In genomic region chr11:67285541-67286498, GRCh38 we compare ENCODE assay signal across 10 cellular contexts. TPM values are rescaled to one million over a fixed set of nuclear protein-coding genes. Genes with fewer than 3 reads are reported as not detected.
DNase-seq lines count a peak whose midpoint lies in the region; ATAC-seq and TF ChIP-seq lines count a peak whose summit lies in the region.
"Had no signal": no experiment of that assay in that cellular context is flagged by ENCODE, and none has a peak within 500 bp of the region (broad histone marks: within the 10 kb centered on the region; RNA-seq: fewer than 3 reads in every experiment).

No MANE protein-coding gene starts in this region.

- H3K9ac ChIP-seq in liver (ENCODE audit: low read depth in 1 of 2, low read length in 2 of 2): no peak overlapping the region

- TF ChIP-seq EP300 in transverse colon (IDR thresholded peaks at IDR 0.05; ENCODE audit: low read depth): no peak

- intact Hi-C loops in transverse colon (cut with DNase I; ENCODE audit: low total_unique reads): no loop called here

- H3K4me3 ChIP-seq in liver (ENCODE audit: low read depth in 1 of 3, low read length in 3 of 3) (peak overlapping the region in 1 of 3 donors; percentile 2), transverse colon (no peak overlapping the region)

- H3K4me3 Mint-ChIP-seq in activated T-cell treated with anti-CD3 and anti-CD28 coated beads, Interleukin-2, amount 50 U/mL, for 24 hours: no peak overlapping the region
- H3K4me3 Mint-ChIP-seq in activated naive CD8-positive, alpha-beta T cell treated with anti-CD3 and anti-CD28 coated beads, Interleukin-2, amount 50 U/mL, for 24 hours: peak overlapping the region; percentile 14
- H3K4me3 Mint-ChIP-seq: HFFc6 had no signal

- TF ChIP-seq CTCF in liver (IDR thresholded peaks at IDR 0.05; ENCODE audit: low read depth, low read length, missing input control) (no peak), transverse colon (IDR thresholded peaks at IDR 0.05) (no peak)

- no peaks in the 10 kb centered on the region for H3K27me3 Mint-ChIP-seq in activated T-cell treated with anti-CD3 and anti-CD28 coated beads, Interleukin-2, amount 50 U/mL, for 24 hours
- H3K27me3 Mint-ChIP-seq in activated naive CD8-positive, alpha-beta T cell treated with anti-CD3 and anti-CD28 coated beads, Interleukin-2, amount 50 U/mL, for 24 hours: no peaks in the 10 kb centered on the region

- ATAC-seq in activated naive CD8-positive, alpha-beta T cell treated with anti-CD3 and anti-CD28 coated beads, Interleukin-2, amount 50 U/mL, for 24 hours: no peak
- ATAC-seq in GM19035 (IDR thresholded peaks at IDR 0.05; ENCODE audit: unreplicated experiment): no peak

- H3K27ac ChIP-seq in liver (ENCODE audit: low read depth in 1 of 2, low read length in 2 of 2) (peak overlapping the region; percentile 88 to 94), transverse colon (peak overlapping the region; percentile 91 to 100 (median 98))

- 86% methylated on average over 39 of the region's 39 CpGs for WGBS in liver
- WGBS in transverse colon (ENCODE audit: low coverage in 1 of 2), 2 donors: 79 to 81% methylated on average over 15 to 39 of the region's 39 CpGs

- no peaks in the 10 kb centered on the region for H3K9me3 Mint-ChIP-seq in activated T-cell treated with anti-CD3 and anti-CD28 coated beads, Interleukin-2, amount 50 U/mL, for 24 hours
- no peaks in the 10 kb centered on the region for H3K9me3 Mint-ChIP-seq in activated naive CD8-positive, alpha-beta T cell treated with anti-CD3 and anti-CD28 coated beads, Interleukin-2, amount 50 U/mL, for 24 hours
- H3K9me3 Mint-ChIP-seq: HFFc6 had no signal

- TF ChIP-seq RAD21 in liver (IDR thresholded peaks at IDR 0.05): no peak

- H3K9me3 ChIP-seq in liver (ENCODE audit: control insufficient read depth in 4 of 4, low read length in 3 of 4) (no peaks in the 10 kb centered on the region), transverse colon (no peaks in the 10 kb centered on the region)

- DNase-seq in activated T-cell treated with anti-CD3 and anti-CD28 coated beads, Interleukin-2, amount 50 U/mL, for 24 hours: no peak
- DNase-seq in activated T-cell treated with anti-CD3 and anti-CD28 coated beads for 4 hours (no peak), transverse colon (no peak), NCI-H82 treated with DMSO at 0.1 percent for 48 hours (lab: John Stamatoyannopoulos, UW; ENCODE audit: unreplicated experiment) (no peak), LoVo (ENCODE audit: low spot score) (no peak)
- no peak for DNase-seq in activated naive CD8-positive, alpha-beta T cell treated with anti-CD3 and anti-CD28 coated beads, Interleukin-2, amount 50 U/mL, for 24 hours
- DNase-seq: HFFc6, kidney glomerular epithelial cell had no signal

- peaks cover 17 to 43% (median 25%) of the 10 kb centered on the region in 4 donors for H3K36me3 ChIP-seq in liver (ENCODE audit: control insufficient read depth in 4 of 4, insufficient read depth in 3 of 4, low read depth in 1 of 4, low read length in 3 of 4)
- peaks cover 2 to 54% (median 27%) of the 10 kb centered on the region in 4 donors for H3K36me3 ChIP-seq in transverse colon

- peaks cover 0 to 24% (median 14%) of the 10 kb centered on the region in 4 donors for H3K4me1 ChIP-seq in liver (ENCODE audit: control insufficient read depth in 4 of 4, insufficient read depth in 4 of 4, low read length in 3 of 4)
- peaks cover 22 to 35% (median 29%) of the 10 kb centered on the region in 4 donors for H3K4me1 ChIP-seq in transverse colon

- peak overlapping the region; percentile 97 for H3K27ac Mint-ChIP-seq in activated T-cell treated with anti-CD3 and anti-CD28 coated beads, Interleukin-2, amount 50 U/mL, for 24 hours
- peak overlapping the region; percentile 93 for H3K27ac Mint-ChIP-seq in activated naive CD8-positive, alpha-beta T cell treated with anti-CD3 and anti-CD28 coated beads, Interleukin-2, amount 50 U/mL, for 24 hours

- H3K4me1 Mint-ChIP-seq in activated T-cell treated with anti-CD3 and anti-CD28 coated beads, Interleukin-2, amount 50 U/mL, for 24 hours (ENCODE audit: low read depth): peaks cover 52% of the 10 kb centered on the region
- peaks cover 39% of the 10 kb centered on the region for H3K4me1 Mint-ChIP-seq in activated naive CD8-positive, alpha-beta T cell treated with anti-CD3 and anti-CD28 coated beads, Interleukin-2, amount 50 U/mL, for 24 hours

- in situ Hi-C loops in transverse colon (cut with MboI; ENCODE audit: low pct_ligation_motif_present in 1 of 4, low pct_unique_long_range_greater_than_20kb in 1 of 4, low sequenced_read_pairs in 3 of 4): no loop called here

- TF ChIP-seq POLR2A in transverse colon (IDR thresholded peaks at IDR 0.05): no peak

- no peaks in the 10 kb centered on the region for H3K27me3 ChIP-seq in liver (ENCODE audit: control insufficient read depth in 4 of 4, insufficient read depth in 4 of 4, low read length in 3 of 4)
- no peaks in the 10 kb centered on the region for H3K27me3 ChIP-seq in transverse colon

- peaks cover 84% of the 10 kb centered on the region for H3K36me3 Mint-ChIP-seq in activated T-cell treated with anti-CD3 and anti-CD28 coated beads, Interleukin-2, amount 50 U/mL, for 24 hours (ENCODE audit: low read depth)
- H3K36me3 Mint-ChIP-seq in activated naive CD8-positive, alpha-beta T cell treated with anti-CD3 and anti-CD28 coated beads, Interleukin-2, amount 50 U/mL, for 24 hours (ENCODE audit: low read depth): peaks cover 21% of the 10 kb centered on the region

TF ChIP-seq in liver, 16 proteins besides CTCF, POLR2A, EP300 and RAD21:
- no peak for TF ChIP-seq RXRA (IDR thresholded peaks at IDR 0.05)
- no peak for TF ChIP-seq TAF1 (conservative IDR thresholded peaks at IDR 0.05)
- TF ChIP-seq YY1 (IDR thresholded peaks at IDR 0.05): no peak

RNA-seq across cellular contexts. Expression of gene ANKRD13D, which starts 3.3 kb away (rescaled TPM):
- total RNA-seq in liver (10 to 100 TPM in 1 of 2 donors, 1 to 10 TPM in 1; 5.6 to 15.0 TPM), transverse colon (100 to 1,000 TPM in 1 of 4 donors, 10 to 100 TPM in 3; 19.7 to 194 (median 54.5) TPM)
- 1 to 10 TPM; 5.5 to 6.1 TPM for polyA plus RNA-seq in liver

RNA-seq across cellular contexts. Expression of gene SSH3, which starts 17.5 kb away (rescaled TPM):
- total RNA-seq in liver (10 to 100 TPM in 1 of 2 donors, 1 to 10 TPM in 1; 4.8 to 10.4 TPM), transverse colon (100 to 1,000 TPM in 2 of 4 donors, 10 to 100 TPM in 2; 73.0 to 174 (median 123) TPM)
- 1 to 10 TPM; 7.6 to 8.7 TPM for polyA plus RNA-seq in liver

RNA-seq across cellular contexts. Expression of gene GRK2, which starts 19.5 kb away (rescaled TPM):
- total RNA-seq in liver (10 to 100 TPM; 35.0 to 41.4 TPM), transverse colon (100 to 1,000 TPM; 104 to 294 (median 160) TPM)
- polyA plus RNA-seq in liver: 10 to 100 TPM; 13.4 to 28.4 TPM

Comparison
In these comparisons a context has a peak if more than half of its experiments do, and no peak if none do; other contexts are left out.
1. RNA of gene SSH3, which starts 17.5 kb away (total RNA-seq): 73.0 to 174 TPM in transverse colon; 4.8 to 10.4 TPM in liver; every median in the first group is over 4 times any median in the second.